In the genomic region with DNA sequence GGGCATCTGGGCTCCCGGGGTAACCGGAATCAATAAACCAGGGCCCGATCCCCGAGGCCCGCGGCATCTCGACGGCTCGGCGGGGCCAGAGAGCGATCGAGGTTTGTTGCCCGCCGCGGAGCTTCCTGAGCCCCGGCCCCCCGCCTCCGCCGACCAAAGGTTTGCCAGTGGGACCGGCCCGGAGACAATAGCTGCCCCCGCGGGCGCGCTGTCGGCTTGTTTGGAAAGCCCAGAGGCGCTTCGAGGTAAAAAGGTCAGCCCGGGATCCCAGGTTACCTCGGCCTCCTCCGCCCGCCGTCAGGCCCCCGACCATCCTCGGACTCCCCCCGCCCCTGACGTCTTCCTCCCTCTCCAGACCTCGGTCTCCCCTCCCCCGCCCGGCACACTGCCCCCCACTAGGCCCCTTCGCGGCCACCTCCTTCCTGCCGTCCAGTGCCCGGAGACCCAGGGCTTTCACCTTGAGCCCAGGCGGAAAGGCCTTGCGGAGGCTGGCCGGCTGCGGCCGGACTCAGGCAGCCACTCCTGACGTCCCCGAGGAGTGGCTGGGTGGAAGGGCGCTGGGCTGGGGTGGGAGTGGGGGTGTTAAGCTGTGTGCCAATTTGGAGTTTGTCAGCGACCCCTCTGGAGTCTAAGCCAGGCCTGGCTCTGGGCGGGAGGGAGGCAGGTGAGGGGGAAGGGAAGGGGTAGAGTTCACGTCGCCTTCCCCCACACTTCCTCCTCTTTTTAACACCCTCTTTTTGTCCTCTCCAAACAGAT, we compare ENCODE assay signal across 18 cellular contexts. TPM values are rescaled to one million over a fixed set of nuclear protein-coding genes. Genes with fewer than 3 reads are reported as not detected.
DNase-seq lines count a peak whose midpoint lies in the region; ATAC-seq and TF ChIP-seq lines count a peak whose summit lies in the region.
"Had no signal": no experiment of that assay in that cellular context is flagged by ENCODE, and none has a peak within 500 bp of the region (broad histone marks: within the 10 kb centered on the region; RNA-seq: fewer than 3 reads in every experiment).

No MANE protein-coding gene starts in this region.

- peaks cover 46% of the 10 kb centered on the region for H3K27me3 Mint-ChIP-seq in activated T-cell treated with anti-CD3 and anti-CD28 coated beads, Interleukin-2, amount 50 U/mL, for 72 hours (ENCODE audit: low read depth)

- TF ChIP-seq POLR2A in lower leg skin (IDR thresholded peaks at IDR 0.05) = no peak

- peak in 1 of 2 donors; percentile 15 for ATAC-seq in activated T-cell treated with anti-CD3 and anti-CD28 coated beads, Interleukin-2, amount 50 U/mL, for 72 hours (replicated peaks in 1 of 2)
- ATAC-seq in left lobe of liver = peak; percentile 11
- peak; percentile 26 for ATAC-seq in sciatic nerve

- no peak overlapping the region for H3K27ac Mint-ChIP-seq in activated T-cell treated with anti-CD3 and anti-CD28 coated beads, Interleukin-2, amount 50 U/mL, for 72 hours

- H3K36me3 Mint-ChIP-seq in activated T-cell treated with anti-CD3 and anti-CD28 coated beads, Interleukin-2, amount 50 U/mL, for 72 hours (ENCODE audit: insufficient read depth in 2 of 2) = no peaks in the 10 kb centered on the region

- H3K9me3 Mint-ChIP-seq in activated T-cell treated with anti-CD3 and anti-CD28 coated beads, Interleukin-2, amount 50 U/mL, for 72 hours = no peaks in the 10 kb centered on the region

- WGBS in lower leg skin, 2 donors = 31 to 40% methylated on average over 44 to 56 of the region's 56 CpGs

- intact Hi-C loops in sciatic nerve (cut with DNase I) (no loop called here), lower leg skin (cut with DNase I; ENCODE audit: low total_unique reads) (no loop called here)

- H3K4me3 Mint-ChIP-seq in activated T-cell treated with anti-CD3 and anti-CD28 coated beads, Interleukin-2, amount 50 U/mL, for 72 hours = peak overlapping the region; percentile 9 to 51

- no peak for TF ChIP-seq CTCF in lower leg skin (IDR thresholded peaks at IDR 0.05)

- no peaks in the 10 kb centered on the region for H3K4me1 Mint-ChIP-seq in activated T-cell treated with anti-CD3 and anti-CD28 coated beads, Interleukin-2, amount 50 U/mL, for 72 hours (ENCODE audit: low read depth)

- H3K4me3 ChIP-seq in lower leg skin (ENCODE audit: low read depth, poor library complexity, severe bottlenecking) = no peak overlapping the region
- H3K4me3 ChIP-seq: thoracic aorta had no signal

- peak in 1 of 2 donors; percentile 21 for DNase-seq in activated T-cell treated with anti-CD3 and anti-CD28 coated beads, Interleukin-2, amount 50 U/mL, for 72 hours
- DNase-seq in activated T-cell treated with anti-CD3 and anti-CD28 coated beads, Interleukin-2, amount 50 U/mL, for 1 hour = no peak
- DNase-seq in dermis blood vessel endothelial cell = peak; percentile 23
- DNase-seq in left lobe of liver (ENCODE audit: low spot score) = no peak
- no peak for DNase-seq in sciatic nerve (ENCODE audit: low spot score)
- DNase-seq in lower leg skin (ENCODE audit: low spot score in 2 of 2) = no peak
- no peak for DNase-seq in NCI-H2029 (lab: John Stamatoyannopoulos, UW)
- DNase-seq in T-helper 2 cell = no peak
- DNase-seq: activated naive CD4-positive, alpha-beta T cell treated with anti-CD3 and anti-CD28 coated beads, Interleukin-2, amount 50 U/mL, for 16 hours; Caco-2; caudate nucleus; GF-D8; mammary epithelial cell; NCI-H2081 treated with DMSO at 0.1 percent for 48 hours; SHP77 had no signal

RNA-seq across cellular contexts. Expression of a gene that starts 3.6 kb away (rescaled TPM):
- total RNA-seq in activated T-cell treated with anti-CD3 and anti-CD28 coated beads, Interleukin-2, amount 50 U/mL, for 72 hours = not detected
- total RNA-seq in dermis blood vessel endothelial cell (not detected in 2 replicates), left lobe of liver (not detected), sciatic nerve (not detected), lower leg skin (under 1 TPM in 2 of 4 donors, not detected in 2; 0.19 to 0.52 TPM)
- total RNA-seq: A673, Caco-2, glomerular endothelial cell, mammary epithelial cell, thoracic aorta had no signal

RNA-seq across cellular contexts. Expression of a gene that starts 17.7 kb away (rescaled TPM):
- 10 to 100 TPM; 18.1 to 37.7 TPM for total RNA-seq in activated T-cell treated with anti-CD3 and anti-CD28 coated beads, Interleukin-2, amount 50 U/mL, for 72 hours
- 4.8 and 5.2 TPM in 2 replicates for total RNA-seq in dermis blood vessel endothelial cell
- total RNA-seq in left lobe of liver = 2.3 TPM
- 23.1 TPM for total RNA-seq in sciatic nerve
- total RNA-seq in lower leg skin = 10 to 100 TPM in 3 of 4 donors, 1 to 10 TPM in 1; 5.8 to 34.9 (median 20.9) TPM

RNA-seq across cellular contexts. Expression of a gene that starts 51.0 kb away (rescaled TPM):
- 1 to 10 TPM; 1.9 to 3.3 TPM for total RNA-seq in activated T-cell treated with anti-CD3 and anti-CD28 coated beads, Interleukin-2, amount 50 U/mL, for 72 hours
- total RNA-seq in dermis blood vessel endothelial cell (2.7 and 3.2 TPM in 2 replicates), left lobe of liver (1.1 TPM), sciatic nerve (8.8 TPM), lower leg skin (1 to 10 TPM in 2 of 4 donors, under 1 TPM in 2; 0.42 to 2.9 (median 1.4) TPM)
